8 cellular contexts compared by ENCODE assay signal in genomic region chr9:125241863-125242739, GRCh38. TPM values are rescaled to one million over a fixed set of nuclear protein-coding genes. Genes with fewer than 3 reads are reported as not detected.
DNase-seq lines count a peak whose midpoint lies in the region; ATAC-seq, FAIRE-seq and TF ChIP-seq lines count a peak whose summit lies in the region.

No MANE protein-coding gene starts in this region.

- BruUV-seq in endothelial cell of umbilical vein (replicated peaks; lab: Mats Ljungman, UMichigan): TSS peak; percentile 94

- TF ChIP-seq CTCF in endothelial cell of umbilical vein (IDR thresholded peaks at IDR 0.05; ENCODE audit: extremely low read depth in 1 of 2, insufficient read depth in 1 of 2, low read depth in 1 of 2, low read length in 2 of 2): no peak

- peak overlapping the region; percentile 99 for H3K27ac Mint-ChIP-seq in activated CD8-positive, alpha-beta memory T cell treated with anti-CD3 and anti-CD28 coated beads, Interleukin-2, amount 10 ng/mL, durations not matched to agents 7 days and 5 days
- peak overlapping the region; percentile 92 for H3K27ac Mint-ChIP-seq in T-helper 1 cell treated with Interleukin-12 subunit alpha and Interleukin-12 subunit beta and Interleukin-4 antibody, amounts not matched to agents 30 μg/mL and 1 μg/mL, for 36 hours
- H3K27ac Mint-ChIP-seq in naive thymus-derived CD4-positive, alpha-beta T cell: peak overlapping the region; percentile 96 to 100 (median 99)

- peak overlapping the region; percentile 94 for H3K9ac ChIP-seq in endothelial cell of umbilical vein (replicated peaks; ENCODE audit: extremely low read depth, insufficient read depth, low read length)

- peaks cover 36% of the 10 kb centered on the region for H3K36me3 Mint-ChIP-seq in activated CD8-positive, alpha-beta memory T cell treated with anti-CD3 and anti-CD28 coated beads, Interleukin-2, amount 10 ng/mL, durations not matched to agents 7 days and 5 days
- H3K36me3 Mint-ChIP-seq in T-helper 1 cell treated with Interleukin-12 subunit alpha and Interleukin-12 subunit beta and Interleukin-4 antibody, amounts not matched to agents 30 μg/mL and 1 μg/mL, for 36 hours (ENCODE audit: low read depth): peaks cover 44% of the 10 kb centered on the region
- H3K36me3 Mint-ChIP-seq in naive thymus-derived CD4-positive, alpha-beta T cell: peaks cover 0 to 41% (median 19%) of the 10 kb centered on the region in 5 donors

- no peak for TF ChIP-seq POLR2A in endothelial cell of umbilical vein (IDR thresholded peaks at IDR 0.05; ENCODE audit: low read depth, low read length)

- no peaks in the 10 kb centered on the region for H3K27me3 Mint-ChIP-seq in activated CD8-positive, alpha-beta memory T cell treated with anti-CD3 and anti-CD28 coated beads, Interleukin-2, amount 10 ng/mL, durations not matched to agents 7 days and 5 days
- H3K27me3 Mint-ChIP-seq in T-helper 1 cell treated with Interleukin-12 subunit alpha and Interleukin-12 subunit beta and Interleukin-4 antibody, amounts not matched to agents 30 μg/mL and 1 μg/mL, for 36 hours (ENCODE audit: low read depth): no peaks in the 10 kb centered on the region
- H3K27me3 Mint-ChIP-seq in naive thymus-derived CD4-positive, alpha-beta T cell: peaks cover 0 to 5% (median 0%) of the 10 kb centered on the region in 5 donors

- peak overlapping the region; percentile 94 for H3K4me3 Mint-ChIP-seq in activated CD8-positive, alpha-beta memory T cell treated with anti-CD3 and anti-CD28 coated beads, Interleukin-2, amount 10 ng/mL, durations not matched to agents 7 days and 5 days
- H3K4me3 Mint-ChIP-seq in T-helper 1 cell treated with Interleukin-12 subunit alpha and Interleukin-12 subunit beta and Interleukin-4 antibody, amounts not matched to agents 30 μg/mL and 1 μg/mL, for 36 hours: peak overlapping the region; percentile 92
- H3K4me3 Mint-ChIP-seq in naive thymus-derived CD4-positive, alpha-beta T cell: peak overlapping the region; percentile 94 to 99 (median 98)

- ATAC-seq in activated CD8-positive, alpha-beta memory T cell treated with anti-CD3 and anti-CD28 coated beads, Interleukin-2, amount 10 ng/mL, durations not matched to agents 7 days and 5 days: peak; percentile 11
- peak; percentile 10 for ATAC-seq in HG02973 (IDR thresholded peaks at IDR 0.05; ENCODE audit: unreplicated experiment)
- ATAC-seq in naive thymus-derived CD4-positive, alpha-beta T cell: peak; percentile 1
- no peak for ATAC-seq in GM19467 (IDR thresholded peaks at IDR 0.05; ENCODE audit: unreplicated experiment)

- peaks cover 40% of the 10 kb centered on the region for H3K79me2 ChIP-seq in endothelial cell of umbilical vein (ENCODE audit: control insufficient read depth, insufficient read depth, low read length)

- no peak for DNase-seq in activated CD8-positive, alpha-beta memory T cell treated with anti-CD3 and anti-CD28 coated beads, Interleukin-2, amount 10 ng/mL, durations not matched to agents 7 days and 5 days
- no peak for DNase-seq in activated CD8-positive, alpha-beta memory T cell treated with anti-CD3 and anti-CD28 coated beads for 24 hours
- DNase-seq in endothelial cell of umbilical vein (ENCODE audit: low read depth, low spot score) (no peak), NCI-H446 treated with DMSO at 0.1 percent for 48 hours (lab: John Stamatoyannopoulos, UW) (no peak)
- DNase-seq in naive thymus-derived CD4-positive, alpha-beta T cell: no peak

- no peaks in the 10 kb centered on the region for H3K27me3 ChIP-seq in endothelial cell of umbilical vein (ENCODE audit: control insufficient read depth in 2 of 2, insufficient read depth in 2 of 2, low read length in 2 of 2)
- H3K27me3 ChIP-seq in naive thymus-derived CD4-positive, alpha-beta T cell (ENCODE audit: control insufficient read depth in 2 of 2, insufficient read depth in 2 of 2, low read length in 2 of 2): no peaks in the 10 kb centered on the region

- peaks cover 15 to 21% of the 10 kb centered on the region in 2 experiments for H3K36me3 ChIP-seq in endothelial cell of umbilical vein (ENCODE audit: control insufficient read depth in 2 of 2, extremely low read depth in 1 of 2, insufficient read depth in 2 of 2, low read length in 2 of 2)
- H3K36me3 ChIP-seq in naive thymus-derived CD4-positive, alpha-beta T cell (ENCODE audit: control insufficient read depth in 2 of 3, insufficient read depth in 3 of 3, low read length in 3 of 3): peaks cover 21 to 31% (median 23%) of the 10 kb centered on the region in 3 experiments

- no peak for FAIRE-seq in endothelial cell of umbilical vein (lab: Jason Lieb, UNC)

- intact Hi-C loops in endothelial cell of umbilical vein (cut with micrococcal nuclease): loop anchor here (1.0 to 5.0 kb wide), 6 partner anchors 19 to 470 kb away; partner anchors contain the start of genes ARPC5L, GAPVD1, GOLGA1 and NR6A1
- intact Hi-C loops in naive thymus-derived CD4-positive, alpha-beta T cell (cut with micrococcal nuclease): loop anchor here (1.0 to 5.0 kb wide), 17 partner anchors 19 to 505 kb away; partner anchors contain the start of genes GAPVD1 (in 2 of the 2), GOLGA1 (in 2 of the 2), NR6A1 (in 2 of the 2) and RABEPK (in 2 of the 2)

- POLR2A ChIA-PET in endothelial cell of umbilical vein (lab: Charles Lee): interaction anchor here (0.6 to 2.0 kb wide), 19 partner anchors 7 to 1476 kb away, joined by 3 to 13 read pairs (median 4); partner anchors contain the start of genes ARPC5L, GAPVD1 and RPL35
- POLR2A ChIA-PET in naive thymus-derived CD4-positive, alpha-beta T cell (lab: Charles Lee): interaction anchor here (0.6 to 6.0 kb wide), 27 partner anchors 9 to 583 kb away, joined by 3 to 192 read pairs (median 5); partner anchors contain the start of genes ARPC5L, GAPVD1, RABEPK and SCAI

- peak overlapping the region; percentile 11 to 77 (median 48) for H3K4me3 ChIP-seq in endothelial cell of umbilical vein (replicated peaks in 1 of 3; ENCODE audit: insufficient read depth in 1 of 3, low read depth in 1 of 3, low read length in 3 of 3)
- H3K4me3 ChIP-seq in naive thymus-derived CD4-positive, alpha-beta T cell (ENCODE audit: low read length): peak overlapping the region; percentile 85

- H3K9me3 ChIP-seq in endothelial cell of umbilical vein (replicated peaks; ENCODE audit: control insufficient read depth, insufficient read depth, low read length): no peaks in the 10 kb centered on the region
- no peaks in the 10 kb centered on the region for H3K9me3 ChIP-seq in naive thymus-derived CD4-positive, alpha-beta T cell (ENCODE audit: control insufficient read depth in 2 of 3, low read length in 3 of 3)

- CTCF ChIA-PET in activated CD8-positive, alpha-beta memory T cell treated with anti-CD3 and anti-CD28 coated beads, Interleukin-2, amount 10 ng/mL, durations not matched to agents 7 days and 5 days (lab: Charles Lee): interaction anchor here (1.2 to 4.4 kb wide), 7 partner anchors 9 to 471 kb away, joined by 3 to 29 read pairs (median 6); partner anchors contain the start of genes GAPVD1, NR6A1 and RABEPK
- CTCF ChIA-PET in endothelial cell of umbilical vein (lab: Charles Lee): interaction anchor here (0.6 to 1.3 kb wide), 7 partner anchors 18 to 380 kb away, joined by 3 to 5 read pairs (median 3); partner anchors contain the start of genes ARPC5L, GAPVD1 and RPL35
- CTCF ChIA-PET in naive thymus-derived CD4-positive, alpha-beta T cell (lab: Charles Lee): interaction anchor here (0.9 to 1.6 kb wide), 4 partner anchors 8 to 54 kb away, joined by 3 to 4 read pairs (median 3); partner anchors contain the start of gene GAPVD1

- H4K20me1 ChIP-seq in endothelial cell of umbilical vein (replicated peaks; ENCODE audit: control insufficient read depth, extremely low read depth, insufficient read depth, low read length): peaks cover 7% of the 10 kb centered on the region

- H3K4me2 ChIP-seq in endothelial cell of umbilical vein (ENCODE audit: insufficient read depth, low read length): peak overlapping the region; percentile 76

- H3K27ac ChIP-seq in endothelial cell of umbilical vein (ENCODE audit: insufficient read depth, low read depth, low read length): peak overlapping the region; percentile 89
- peak overlapping the region; percentile 97 for H3K27ac ChIP-seq in naive thymus-derived CD4-positive, alpha-beta T cell (ENCODE audit: low read depth, low read length)

- H3K4me1 ChIP-seq in endothelial cell of umbilical vein (ENCODE audit: control insufficient read depth, extremely low read depth, insufficient read depth, low read length): peaks cover 40% of the 10 kb centered on the region
- H3K4me1 ChIP-seq in naive thymus-derived CD4-positive, alpha-beta T cell (ENCODE audit: control insufficient read depth in 2 of 2, insufficient read depth in 2 of 2, low read length in 2 of 2): peaks cover 32 to 39% of the 10 kb centered on the region in 2 donors

- no peaks in the 10 kb centered on the region for H3K9me1 ChIP-seq in endothelial cell of umbilical vein (replicated peaks; ENCODE audit: control insufficient read depth, extremely low read depth, insufficient read depth, low read length)

- dilution Hi-C loops in endothelial cell of umbilical vein (cut with MboI; ENCODE audit: extremely low pct_ligation_motif_present, low sequenced_read_pairs): no loop called here

- H3K4me1 Mint-ChIP-seq in activated CD8-positive, alpha-beta memory T cell treated with anti-CD3 and anti-CD28 coated beads, Interleukin-2, amount 10 ng/mL, durations not matched to agents 7 days and 5 days: peaks cover 29% of the 10 kb centered on the region
- H3K4me1 Mint-ChIP-seq in T-helper 1 cell treated with Interleukin-12 subunit alpha and Interleukin-12 subunit beta and Interleukin-4 antibody, amounts not matched to agents 30 μg/mL and 1 μg/mL, for 36 hours (ENCODE audit: low read depth): peaks cover 24% of the 10 kb centered on the region
- peaks cover 18 to 40% (median 36%) of the 10 kb centered on the region in 7 donors for H3K4me1 Mint-ChIP-seq in naive thymus-derived CD4-positive, alpha-beta T cell

- H3K9me3 Mint-ChIP-seq in activated CD8-positive, alpha-beta memory T cell treated with anti-CD3 and anti-CD28 coated beads, Interleukin-2, amount 10 ng/mL, durations not matched to agents 7 days and 5 days (ENCODE audit: low read depth): no peaks in the 10 kb centered on the region
- no peaks in the 10 kb centered on the region for H3K9me3 Mint-ChIP-seq in T-helper 1 cell treated with Interleukin-12 subunit alpha and Interleukin-12 subunit beta and Interleukin-4 antibody, amounts not matched to agents 30 μg/mL and 1 μg/mL, for 36 hours
- peaks cover 0 to 7% (median 0%) of the 10 kb centered on the region in 11 donors for H3K9me3 Mint-ChIP-seq in naive thymus-derived CD4-positive, alpha-beta T cell

- peak overlapping the region; percentile 10 for H2AFZ ChIP-seq in endothelial cell of umbilical vein (ENCODE audit: low read depth, low read length)

RNA-seq across cellular contexts. Expression of gene HSPA5, which starts 1.0 kb away (rescaled TPM):
- total RNA-seq in activated CD8-positive, alpha-beta memory T cell treated with anti-CD3 and anti-CD28 coated beads, Interleukin-2, amount 10 ng/mL, durations not matched to agents 7 days and 5 days: 100 to 1,000 TPM; 116 to 185 TPM
- total RNA-seq in endothelial cell of umbilical vein: 514 and 538 TPM in 2 replicates
- polyA plus RNA-seq in endothelial cell of umbilical vein: 189 and 247 TPM in 2 replicates
- polyA plus RNA-seq in endothelial cell of umbilical vein (2011; cell fraction: cytosol; rRNA removed): 275 and 318 TPM in 2 replicates
- polyA plus RNA-seq in endothelial cell of umbilical vein (2011; cell fraction: nucleus; rRNA removed): 277 and 455 TPM in 2 replicates
- 581 and 662 TPM in 2 replicates for polyA plus RNA-seq in endothelial cell of umbilical vein (2012)
- polyA minus RNA-seq in endothelial cell of umbilical vein: 317 and 322 TPM in 2 replicates
- 152 TPM for polyA minus RNA-seq in endothelial cell of umbilical vein (2011; cell fraction: cytosol; rRNA and poly(A)+ RNA removed)
- polyA minus RNA-seq in endothelial cell of umbilical vein (2011; cell fraction: nucleus; rRNA and poly(A)+ RNA removed): 137 and 160 TPM in 2 replicates
- total RNA-seq in naive thymus-derived CD4-positive, alpha-beta T cell: 100 to 1,000 TPM; 127 to 248 (median 155) TPM
- polyA plus RNA-seq in naive thymus-derived CD4-positive, alpha-beta T cell: 100 to 1,000 TPM; 136 to 207 TPM

RNA-seq across cellular contexts. Expression of gene GAPVD1, which starts 19.5 kb away (rescaled TPM):
- total RNA-seq in activated CD8-positive, alpha-beta memory T cell treated with anti-CD3 and anti-CD28 coated beads, Interleukin-2, amount 10 ng/mL, durations not matched to agents 7 days and 5 days: 10 to 100 TPM; 53.4 to 54.2 TPM
- total RNA-seq in endothelial cell of umbilical vein: 49.2 and 53.2 TPM in 2 replicates
- 8.4 and 10.7 TPM in 2 replicates for polyA plus RNA-seq in endothelial cell of umbilical vein
- polyA plus RNA-seq in endothelial cell of umbilical vein (2011; cell fraction: cytosol; rRNA removed): 11.7 and 11.8 TPM in 2 replicates
- polyA plus RNA-seq in endothelial cell of umbilical vein (2011; cell fraction: nucleus; rRNA removed): 41.3 and 42.3 TPM in 2 replicates
- 19.6 and 28.1 TPM in 2 replicates for polyA plus RNA-seq in endothelial cell of umbilical vein (2012)
- 49.2 and 51.3 TPM in 2 replicates for polyA minus RNA-seq in endothelial cell of umbilical vein
- 46.1 TPM for polyA minus RNA-seq in endothelial cell of umbilical vein (2011; cell fraction: cytosol; rRNA and poly(A)+ RNA removed)
- polyA minus RNA-seq in endothelial cell of umbilical vein (2011; cell fraction: nucleus; rRNA and poly(A)+ RNA removed): 51.1 and 77.1 TPM in 2 replicates
- total RNA-seq in naive thymus-derived CD4-positive, alpha-beta T cell: 10 to 100 TPM; 57.3 to 68.9 (median 65.0) TPM
- 10 to 100 TPM; 39.6 to 61.1 TPM for polyA plus RNA-seq in naive thymus-derived CD4-positive, alpha-beta T cell

RNA-seq across cellular contexts. Expression of gene RABEPK, which starts 41.8 kb away (rescaled TPM):
- total RNA-seq in activated CD8-positive, alpha-beta memory T cell treated with anti-CD3 and anti-CD28 coated beads, Interleukin-2, amount 10 ng/mL, durations not matched to agents 7 days and 5 days: 10 to 100 TPM; 14.3 to 16.9 TPM
- total RNA-seq in endothelial cell of umbilical vein: 18.2 and 19.1 TPM in 2 replicates
- 23.0 and 23.5 TPM in 2 replicates for polyA plus RNA-seq in endothelial cell of umbilical vein
- polyA plus RNA-seq in endothelial cell of umbilical vein (2011; cell fraction: cytosol; rRNA removed): 32.6 and 35.5 TPM in 2 replicates
- polyA plus RNA-seq in endothelial cell of umbilical vein (2011; cell fraction: nucleus; rRNA removed): 16.1 and 19.4 TPM in 2 replicates
- polyA plus RNA-seq in endothelial cell of umbilical vein (2012): 30.5 and 36.5 TPM in 2 replicates
- 18.7 and 22.1 TPM in 2 replicates for polyA minus RNA-seq in endothelial cell of umbilical vein
- 26.9 TPM for polyA minus RNA-seq in endothelial cell of umbilical vein (2011; cell fraction: cytosol; rRNA and poly(A)+ RNA removed)
- 3.6 and 4.6 TPM in 2 replicates for polyA minus RNA-seq in endothelial cell of umbilical vein (2011; cell fraction: nucleus; rRNA and poly(A)+ RNA removed)
- 10 to 100 TPM; 10.7 to 19.5 (median 15.1) TPM for total RNA-seq in naive thymus-derived CD4-positive, alpha-beta T cell
- polyA plus RNA-seq in naive thymus-derived CD4-positive, alpha-beta T cell: 10 to 100 TPM; 31.1 to 52.5 TPM

RNA-seq across cellular contexts. Expression of gene PPP6C, which starts 52.5 kb away (rescaled TPM):
- 10 to 100 TPM; 40.8 to 50.3 TPM for total RNA-seq in activated CD8-positive, alpha-beta memory T cell treated with anti-CD3 and anti-CD28 coated beads, Interleukin-2, amount 10 ng/mL, durations not matched to agents 7 days and 5 days
- total RNA-seq in endothelial cell of umbilical vein: 42.1 and 42.6 TPM in 2 replicates
- polyA plus RNA-seq in endothelial cell of umbilical vein: 14.6 and 19.3 TPM in 2 replicates
- polyA plus RNA-seq in endothelial cell of umbilical vein (2011; cell fraction: cytosol; rRNA removed): 21.6 and 22.2 TPM in 2 replicates
- 11.7 and 14.8 TPM in 2 replicates for polyA plus RNA-seq in endothelial cell of umbilical vein (2011; cell fraction: nucleus; rRNA removed)
- polyA plus RNA-seq in endothelial cell of umbilical vein (2012): 28.8 and 38.7 TPM in 2 replicates
- polyA minus RNA-seq in endothelial cell of umbilical vein: 20.0 and 20.8 TPM in 2 replicates
- 23.9 TPM for polyA minus RNA-seq in endothelial cell of umbilical vein (2011; cell fraction: cytosol; rRNA and poly(A)+ RNA removed)
- 10.7 and 13.2 TPM in 2 replicates for polyA minus RNA-seq in endothelial cell of umbilical vein (2011; cell fraction: nucleus; rRNA and poly(A)+ RNA removed)
- total RNA-seq in naive thymus-derived CD4-positive, alpha-beta T cell: 10 to 100 TPM; 32.9 to 54.2 (median 49.5) TPM
- 10 to 100 TPM; 54.3 to 56.5 TPM for polyA plus RNA-seq in naive thymus-derived CD4-positive, alpha-beta T cell
